ENCODE assay signal across 18 cellular contexts in the genomic region with DNA sequence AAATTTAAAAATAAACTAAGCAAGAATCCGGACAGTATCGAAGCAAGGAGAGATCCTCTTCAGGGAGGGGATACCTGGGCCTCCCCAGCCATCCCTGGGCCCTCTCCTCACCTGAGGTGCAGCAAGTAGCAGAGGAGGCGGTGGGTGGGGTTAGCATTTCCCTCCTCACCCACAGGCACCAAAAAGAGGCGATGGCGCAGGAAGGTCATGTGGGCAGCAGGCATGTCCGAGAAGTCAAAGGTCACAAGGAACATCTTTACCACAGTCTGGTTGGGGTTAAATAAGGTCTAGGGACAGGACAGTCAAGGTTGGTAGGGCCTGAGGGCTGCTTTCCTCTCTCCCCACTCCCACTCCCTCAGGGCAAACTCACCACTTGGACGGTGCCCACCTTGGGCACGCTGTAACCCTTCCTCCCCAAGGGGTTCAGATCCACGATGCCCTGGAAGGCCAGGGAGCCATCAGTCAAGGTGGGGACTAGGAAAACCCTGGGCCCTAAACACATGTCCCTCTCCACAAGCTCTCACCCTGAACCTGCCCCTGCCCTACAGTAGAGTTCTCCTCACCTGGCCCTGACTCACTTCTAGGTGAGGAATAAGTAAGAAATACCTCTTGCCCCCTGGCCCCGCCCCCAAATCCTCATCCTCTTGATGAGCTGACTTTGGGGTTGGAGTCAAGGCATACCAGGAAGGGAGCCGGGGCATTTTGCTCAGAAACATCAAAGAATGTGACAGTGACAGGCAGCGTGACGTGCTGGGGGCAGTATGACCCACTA. TPM values are rescaled to one million over a fixed set of nuclear protein-coding genes. Genes with fewer than 3 reads are reported as not detected.
DNase-seq lines count a peak whose midpoint lies in the region; ATAC-seq and TF ChIP-seq lines count a peak whose summit lies in the region.
"Had no signal": no experiment of that assay in that cellular context is flagged by ENCODE, and none has a peak within 500 bp of the region (broad histone marks: within the 10 kb centered on the region; RNA-seq: fewer than 3 reads in every experiment).

No MANE protein-coding gene starts in this region.

- TF ChIP-seq CTCF in brain (conservative IDR thresholded peaks at IDR 0.05): no peak

- H3K36me3 Mint-ChIP-seq in brain: peaks cover 43% of the 10 kb centered on the region
- H3K36me3 Mint-ChIP-seq in memory B cell: peaks cover 7% of the 10 kb centered on the region
- H3K36me3 Mint-ChIP-seq in naive thymus-derived CD4-positive, alpha-beta T cell: peaks cover 0 to 28% (median 13%) of the 10 kb centered on the region in 5 donors

- CTCF ChIA-PET in naive thymus-derived CD4-positive, alpha-beta T cell (lab: Charles Lee): interaction anchor here (1.0 to 1.2 kb wide), 2 partner anchors 9 kb away, joined by 3 read pairs; a partner anchor contains a TSS

- ATAC-seq in memory B cell (ENCODE audit: low read depth) (no peak), left colon (no peak)
- ATAC-seq in naive thymus-derived CD4-positive, alpha-beta T cell: no peak
- ATAC-seq: HepG2 had no signal

- peak; percentile 8 for DNase-seq in H7
- DNase-seq in memory B cell (ENCODE audit: low spot score in 2 of 2): no peak
- DNase-seq in posterior vena cava (ENCODE audit: low spot score): peak; percentile 65
- DNase-seq in activated CD4-positive, alpha-beta T cell treated with anti-CD3 and anti-CD28 coated beads for 1 hour: no peak
- no peak for DNase-seq in naive thymus-derived CD4-positive, alpha-beta T cell
- no peak for DNase-seq in left colon
- DNase-seq: BE2C; CD8-positive, alpha-beta memory T cell; MG63; NCI-H1092 treated with DMSO at 0.1 percent for 48 hours; NCI-H1694 treated with DMSO at 0.1 percent for 48 hours; NCI-H2171 treated with DMSO at 0.1 percent for 48 hours; NCI-H510A; SHP77 treated with DMSO at 0.1 percent for 48 hours had no signal

- H3K27me3 ChIP-seq in H7 (ENCODE audit: control insufficient read depth, insufficient read depth, low read length): no peaks in the 10 kb centered on the region
- no peaks in the 10 kb centered on the region for H3K27me3 ChIP-seq in naive thymus-derived CD4-positive, alpha-beta T cell (ENCODE audit: control insufficient read depth in 2 of 2, insufficient read depth in 2 of 2, low read length in 2 of 2)
- H3K27me3 ChIP-seq: BE2C, MG63, Peyer's patch had no signal

- H3K36me3 ChIP-seq in H7 (replicated peaks; ENCODE audit: control insufficient read depth, insufficient read depth, low read length): peaks cover 14% of the 10 kb centered on the region
- H3K36me3 ChIP-seq in naive thymus-derived CD4-positive, alpha-beta T cell (ENCODE audit: control insufficient read depth in 2 of 3, insufficient read depth in 3 of 3, low read length in 3 of 3): peaks cover 0 to 29% (median 0%) of the 10 kb centered on the region in 3 experiments

- POLR2A ChIA-PET in naive thymus-derived CD4-positive, alpha-beta T cell (lab: Charles Lee): interaction anchor here (1.3 to 3.2 kb wide), 2 partner anchors 9 to 34 kb away, joined by 4 to 13 read pairs; a partner anchor contains a TSS

- intact Hi-C loops in posterior vena cava (cut with DNase I): loop anchor here (1.0 to 10.0 kb wide), 2 partner anchors 33 to 739 kb away; no protein-coding TSS in a partner anchor
- intact Hi-C loops in naive thymus-derived CD4-positive, alpha-beta T cell (cut with micrococcal nuclease): no loop called here
- intact Hi-C loops in left colon (cut with DNase I, micrococcal nuclease): no loop called here

- H3K9me3 Mint-ChIP-seq in brain (no peaks in the 10 kb centered on the region), memory B cell (no peaks in the 10 kb centered on the region)
- H3K9me3 Mint-ChIP-seq in naive thymus-derived CD4-positive, alpha-beta T cell: no peaks in the 10 kb centered on the region
- H3K9me3 Mint-ChIP-seq: CD8-positive, alpha-beta memory T cell had no signal

- no peak overlapping the region for H3K4me3 ChIP-seq in H7 (ENCODE audit: insufficient read depth, low read depth, low read length)
- H3K4me3 ChIP-seq in naive thymus-derived CD4-positive, alpha-beta T cell (ENCODE audit: low read length): no peak overlapping the region
- H3K4me3 ChIP-seq: MG63, Peyer's patch had no signal

- peaks cover 16 to 24% of the 10 kb centered on the region in 2 donors for H3K4me1 ChIP-seq in naive thymus-derived CD4-positive, alpha-beta T cell (ENCODE audit: control insufficient read depth in 2 of 2, insufficient read depth in 2 of 2, low read length in 2 of 2)

- no peaks in the 10 kb centered on the region for H3K9me3 ChIP-seq in naive thymus-derived CD4-positive, alpha-beta T cell (ENCODE audit: control insufficient read depth in 2 of 3, low read length in 3 of 3)
- H3K9me3 ChIP-seq: BE2C, MG63, Peyer's patch had no signal

- H3K4me1 Mint-ChIP-seq in brain (peaks cover 72% of the 10 kb centered on the region), memory B cell (peaks cover 26% of the 10 kb centered on the region)
- peaks cover 20 to 43% (median 40%) of the 10 kb centered on the region in 7 donors for H3K4me1 Mint-ChIP-seq in naive thymus-derived CD4-positive, alpha-beta T cell

- H3K27me3 Mint-ChIP-seq in brain (no peaks in the 10 kb centered on the region), memory B cell (no peaks in the 10 kb centered on the region)
- H3K27me3 Mint-ChIP-seq in naive thymus-derived CD4-positive, alpha-beta T cell: no peaks in the 10 kb centered on the region

- H3K4me3 Mint-ChIP-seq in brain (peak overlapping the region in 1 of 5 experiments; percentile 24), memory B cell (no peak overlapping the region)
- peak overlapping the region in 1 of 10 donors; percentile 35 for H3K4me3 Mint-ChIP-seq in naive thymus-derived CD4-positive, alpha-beta T cell

- no peak overlapping the region for H3K27ac ChIP-seq in naive thymus-derived CD4-positive, alpha-beta T cell (ENCODE audit: low read depth, low read length)
- H3K27ac ChIP-seq: KMS-11, Peyer's patch had no signal

- H3K27ac Mint-ChIP-seq in brain (peak overlapping the region in 3 of 5 experiments; percentile 60 to 96 (median 88)), memory B cell (peak overlapping the region; percentile 50)
- H3K27ac Mint-ChIP-seq in naive thymus-derived CD4-positive, alpha-beta T cell: peak overlapping the region in 1 of 9 donors; percentile 48

RNA-seq across cellular contexts. Expression of a gene that starts 2.8 kb away (rescaled TPM):
- total RNA-seq in H7 (2014; rRNA removed; shearing (Covaris generic)): 211 and 244 TPM in 2 replicates
- polyA plus RNA-seq in brain (ENCODE audit: insufficient read depth, low read depth, low replicate concordance): 214 TPM
- total RNA-seq in posterior vena cava (10 to 100 TPM; 67.9 to 71.6 TPM), left colon (100 to 1,000 TPM in 1 of 2 donors, 10 to 100 TPM in 1; 89.8 to 118 TPM)
- 100 to 1,000 TPM in 1 of 5 experiments, 10 to 100 TPM in 4; 34.7 to 126 (median 44.9) TPM for total RNA-seq in naive thymus-derived CD4-positive, alpha-beta T cell
- polyA plus RNA-seq in naive thymus-derived CD4-positive, alpha-beta T cell: 10 to 100 TPM; 85.6 to 88.8 TPM

RNA-seq across cellular contexts. Expression of a gene that starts 9.4 kb away (rescaled TPM):
- total RNA-seq in H7 (2014; rRNA removed; shearing (Covaris generic)): 29.6 and 29.8 TPM in 2 replicates
- polyA plus RNA-seq in brain (ENCODE audit: insufficient read depth, low read depth, low replicate concordance): 39.7 TPM
- total RNA-seq in posterior vena cava: 10 to 100 TPM; 11.8 to 15.3 TPM
- total RNA-seq in naive thymus-derived CD4-positive, alpha-beta T cell: 10 to 100 TPM; 27.1 to 36.0 (median 29.9) TPM
- polyA plus RNA-seq in naive thymus-derived CD4-positive, alpha-beta T cell: 10 to 100 TPM; 27.4 to 30.6 TPM
- 10 to 100 TPM; 32.4 to 38.7 TPM for total RNA-seq in left colon

RNA-seq across cellular contexts. Expression of a gene that starts 9.9 kb away (rescaled TPM):
- 9.4 and 13.9 TPM in 2 replicates for total RNA-seq in H7 (2014; rRNA removed; shearing (Covaris generic))
- polyA plus RNA-seq in brain (ENCODE audit: insufficient read depth, low read depth, low replicate concordance): 16.6 TPM
- total RNA-seq in posterior vena cava (10 to 100 TPM; 21.6 to 26.5 TPM), left colon (10 to 100 TPM; 38.4 to 46.4 TPM)
- 10 to 100 TPM in 2 of 5 experiments, 1 to 10 TPM in 3; 5.9 to 26.0 (median 6.6) TPM for total RNA-seq in naive thymus-derived CD4-positive, alpha-beta T cell
- polyA plus RNA-seq in naive thymus-derived CD4-positive, alpha-beta T cell: 1 to 10 TPM in 1 of 2 donors, under 1 TPM in 1; 0.95 to 3.4 TPM

RNA-seq across cellular contexts. Expression of a gene that starts 26.0 kb away (rescaled TPM):
- total RNA-seq in H7 (2014; rRNA removed; shearing (Covaris generic)): 87.1 and 89.6 TPM in 2 replicates
- polyA plus RNA-seq in brain (ENCODE audit: insufficient read depth, low read depth, low replicate concordance): 79.9 TPM
- total RNA-seq in posterior vena cava: 1 to 10 TPM; 8.0 to 8.9 TPM
- total RNA-seq in naive thymus-derived CD4-positive, alpha-beta T cell: 10 to 100 TPM; 19.6 to 84.9 (median 26.7) TPM
- polyA plus RNA-seq in naive thymus-derived CD4-positive, alpha-beta T cell: 10 to 100 TPM in 1 of 2 donors, 1 to 10 TPM in 1; 8.7 to 12.6 TPM
- total RNA-seq in left colon: 10 to 100 TPM; 11.0 to 17.3 TPM

RNA-seq across cellular contexts. Expression of a gene that starts 33.3 kb away (rescaled TPM):
- total RNA-seq in H7 (2014; rRNA removed; shearing (Covaris generic)): 509 and 709 TPM in 2 replicates
- 269 TPM for polyA plus RNA-seq in brain (ENCODE audit: insufficient read depth, low read depth, low replicate concordance)
- total RNA-seq in posterior vena cava (100 to 1,000 TPM; 138 to 179 TPM), left colon (100 to 1,000 TPM; 167 to 189 TPM)
- total RNA-seq in naive thymus-derived CD4-positive, alpha-beta T cell: 100 to 1,000 TPM; 138 to 259 (median 202) TPM
- 100 to 1,000 TPM; 134 to 198 TPM for polyA plus RNA-seq in naive thymus-derived CD4-positive, alpha-beta T cell

Comparison
In these comparisons a context has a peak if more than half of its experiments do, and no peak if none do; other contexts are left out.
1. DNase-seq: peak in H7 (single experiment) and posterior vena cava (single experiment); none in memory B cell (0 of 2), activated CD4-positive, alpha-beta T cell treated with anti-CD3 and anti-CD28 coated beads for 1 hour (single experiment), naive thymus-derived CD4-positive, alpha-beta T cell (0 of 9) and left colon (0 of 2).
2. intact Hi-C loops: an anchor here in posterior vena cava (1.0 to 10.0 kb wide); none called in naive thymus-derived CD4-positive, alpha-beta T cell and left colon.